Comparison of ENCODE assay signal across 1 cellular context in the genomic region with DNA sequence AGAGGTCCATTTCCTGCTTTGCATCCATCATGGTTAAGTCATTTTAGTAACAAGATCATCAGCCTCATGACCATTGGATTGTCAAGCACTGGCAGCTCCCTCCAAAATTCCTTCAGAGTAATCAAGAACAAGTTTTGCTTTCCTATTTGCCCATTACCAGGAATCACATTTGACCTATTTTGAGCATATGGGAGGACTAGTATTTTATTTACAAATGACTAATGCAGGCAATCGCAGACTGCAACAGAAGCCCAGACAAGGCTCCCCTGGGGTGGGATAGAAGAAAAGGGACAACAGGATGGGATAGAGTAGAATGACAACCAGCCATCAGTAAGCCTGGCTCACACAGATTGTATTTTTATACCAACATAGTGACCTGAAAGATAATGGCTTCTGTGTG.
TF ChIP-seq lines count a peak whose summit lies in the region.

No MANE protein-coding gene starts in this region.

TF ChIP-seq in endothelial cell of umbilical vein, 7 proteins besides CTCF, POLR2A, EP300 and RAD21:
- TF ChIP-seq MYC (IDR thresholded peaks at IDR 0.05; ENCODE audit: low read depth, low read length) = no peak
- no peak for TF ChIP-seq MAX (IDR thresholded peaks at IDR 0.05; ENCODE audit: insufficient read depth, insufficient read length)
- TF ChIP-seq GATA2 (IDR thresholded peaks at IDR 0.05; ENCODE audit: insufficient read depth, insufficient read length, low read depth, low read length) = no peak
- TF ChIP-seq JUN (IDR thresholded peaks at IDR 0.05; ENCODE audit: borderline replicate concordance, insufficient read depth, insufficient read length, low read depth) = no peak
- no peak for TF ChIP-seq EZH2 (IDR thresholded peaks at IDR 0.05; ENCODE audit: borderline replicate concordance, low read depth, low read length, severe bottlenecking)
- TF ChIP-seq POLR2AphosphoS5 (IDR thresholded peaks at IDR 0.05; ENCODE audit: insufficient read depth, low read depth, low read length) = no peak
- TF ChIP-seq FOS (IDR thresholded peaks at IDR 0.05; ENCODE audit: borderline replicate concordance, insufficient read depth, low read length) = no peak
TF ChIP-seq in endothelial cell of umbilical vein: peak in this region for 0.
